ENCODE assay signal across 8 cellular contexts in genomic region chr1:115419571-115419970, GRCh38.
"Had no signal": no experiment of that assay in that cellular context is flagged by ENCODE, and none has a peak within 500 bp of the region (broad histone marks: within the 10 kb centered on the region; RNA-seq: fewer than 3 reads in every experiment).

No MANE protein-coding gene starts in this region.

- FAIRE-seq: G401.6, GM12878, GM12891, GM12892, GM18507, GM19239 had no signal

- ATAC-seq: GM12878 had no signal

- DNase-seq: GDM1, GF-D8 had no signal

- H3K4me3 ChIP-seq: GM12878 had no signal
